15 cellular contexts compared by ENCODE assay signal in genomic region chr9:114035221-114035844, GRCh38. TPM values are rescaled to one million over a fixed set of nuclear protein-coding genes. Genes with fewer than 3 reads are reported as not detected.
DNase-seq lines count a peak whose midpoint lies in the region; ATAC-seq and TF ChIP-seq lines count a peak whose summit lies in the region.
"Had no signal": no experiment of that assay in that cellular context is flagged by ENCODE, and none has a peak within 500 bp of the region (broad histone marks: within the 10 kb centered on the region; RNA-seq: fewer than 3 reads in every experiment).

No MANE protein-coding gene starts in this region.

- peaks cover 9% of the 10 kb centered on the region for H3K4me1 Mint-ChIP-seq in osteocyte (ENCODE audit: unreplicated experiment)
- no peaks in the 10 kb centered on the region for H3K4me1 Mint-ChIP-seq in stimulated activated effector memory CD8-positive, alpha-beta T cell treated with anti-CD3 and anti-CD28 coated beads, Interleukin-12 subunit alpha, Interleukin-12 subunit beta, amount 100 ng/mL, for 72 hours

- TF ChIP-seq POLR2A in heart left ventricle (IDR thresholded peaks at IDR 0.05) (no peak), stomach (IDR thresholded peaks at IDR 0.05) (no peak)

- TF ChIP-seq EP300 in stomach (IDR thresholded peaks at IDR 0.05): no peak

- H3K9me3 Mint-ChIP-seq in osteocyte (ENCODE audit: unreplicated experiment): no peaks in the 10 kb centered on the region
- no peaks in the 10 kb centered on the region for H3K9me3 Mint-ChIP-seq in stimulated activated effector memory CD8-positive, alpha-beta T cell treated with anti-CD3 and anti-CD28 coated beads, Interleukin-12 subunit alpha, Interleukin-12 subunit beta, amount 100 ng/mL, for 72 hours

- H3K4me3 ChIP-seq in right cardiac atrium (ENCODE audit: low read length) (no peak overlapping the region), heart left ventricle (no peak overlapping the region), fibroblast of the aortic adventitia (ENCODE audit: low read depth, low read length) (no peak overlapping the region), stomach (no peak overlapping the region)
- H3K4me3 ChIP-seq: ovary, smooth muscle cell had no signal

- H3K9me3 ChIP-seq in right cardiac atrium (ENCODE audit: control insufficient read depth, low read length): no peaks in the 10 kb centered on the region
- H3K9me3 ChIP-seq in heart left ventricle: no peaks in the 10 kb centered on the region
- H3K9me3 ChIP-seq in stomach: no peaks in the 10 kb centered on the region
- H3K9me3 ChIP-seq: ovary had no signal

- H3K27me3 ChIP-seq in right cardiac atrium (ENCODE audit: control insufficient read depth, insufficient read depth) (no peaks in the 10 kb centered on the region), heart left ventricle (no peaks in the 10 kb centered on the region), stomach (no peaks in the 10 kb centered on the region)
- H3K27me3 ChIP-seq: ovary had no signal

- H3K36me3 Mint-ChIP-seq in osteocyte (ENCODE audit: unreplicated experiment): peaks cover 46% of the 10 kb centered on the region
- H3K36me3 Mint-ChIP-seq in stimulated activated effector memory CD8-positive, alpha-beta T cell treated with anti-CD3 and anti-CD28 coated beads, Interleukin-12 subunit alpha, Interleukin-12 subunit beta, amount 100 ng/mL, for 72 hours: no peaks in the 10 kb centered on the region

- 84% methylated on average over 17 of the region's 17 CpGs for WGBS in right cardiac atrium
- WGBS in heart left ventricle, 4 donors: 92 to 97% (median 95%) methylated on average over 17 of the region's 17 CpGs
- WGBS in stomach, 5 donors: 62 to 78% (median 69%) methylated on average over 17 of the region's 17 CpGs

- TF ChIP-seq CTCF in heart left ventricle (IDR thresholded peaks at IDR 0.05): no peak
- no peak for TF ChIP-seq CTCF in fibroblast of the aortic adventitia (IDR thresholded peaks at IDR 0.05; ENCODE audit: insufficient read depth, low read length)
- TF ChIP-seq CTCF in osteocyte (IDR thresholded peaks at IDR 0.05): no peak
- TF ChIP-seq CTCF in stomach (IDR thresholded peaks at IDR 0.05): no peak

- H3K4me1 ChIP-seq in right cardiac atrium (ENCODE audit: control insufficient read depth, insufficient read depth, low read length) (no peaks in the 10 kb centered on the region), heart left ventricle (peaks cover 0 to 5% (median 0%) of the 10 kb centered on the region in 12 donors), stomach (no peaks in the 10 kb centered on the region)

- intact Hi-C loops in right cardiac atrium (cut with DNase I): loop anchor here (10.0 kb wide), 3 partner anchors 151 to 351 kb away; no protein-coding TSS in a partner anchor
- intact Hi-C loops in heart left ventricle (cut with DNase I): loop anchor here in 3 of 10 donors (2.0 to 10.0 kb wide), 2 partner anchors 299 to 301 kb away; no protein-coding TSS in a partner anchor
- intact Hi-C loops in stomach (cut with DNase I; ENCODE audit: low total_unique reads): no loop called here

- peak in 1 of 3 donors; percentile 43 for DNase-seq in right cardiac atrium
- no peak for DNase-seq in heart left ventricle
- peak; percentile 11 for DNase-seq in fibroblast of the aortic adventitia (ENCODE audit: low read depth)
- DNase-seq in osteocyte (ENCODE audit: extremely low spot score, unreplicated experiment): peak; percentile 76
- no peak for DNase-seq in stomach
- no peak for DNase-seq in stimulated activated effector memory CD8-positive, alpha-beta T cell treated with anti-CD3 and anti-CD28 coated beads, Interleukin-12 subunit alpha, Interleukin-12 subunit beta, amount 100 ng/mL, for 72 hours (ENCODE audit: low spot score in 2 of 2)
- DNase-seq: activated gamma-delta T cell, foreskin fibroblast, left cardiac atrium, T1000 had no signal

- no peak overlapping the region for H3K4me3 Mint-ChIP-seq in osteocyte (ENCODE audit: unreplicated experiment)
- H3K4me3 Mint-ChIP-seq in stimulated activated effector memory CD8-positive, alpha-beta T cell treated with anti-CD3 and anti-CD28 coated beads, Interleukin-12 subunit alpha, Interleukin-12 subunit beta, amount 100 ng/mL, for 72 hours: no peak overlapping the region

- ATAC-seq in right cardiac atrium (peak; percentile 30 to 37), heart left ventricle (no peak), HG03025 (IDR thresholded peaks at IDR 0.05; ENCODE audit: low FRiP score, unreplicated experiment) (no peak), HG03280 (IDR thresholded peaks at IDR 0.05; ENCODE audit: unreplicated experiment) (no peak)
- ATAC-seq in stimulated activated effector memory CD8-positive, alpha-beta T cell treated with anti-CD3 and anti-CD28 coated beads, Interleukin-12 subunit alpha, Interleukin-12 subunit beta, amount 100 ng/mL, for 72 hours: no peak
- ATAC-seq: activated CD4-positive, CD25-positive, alpha-beta regulatory T cell treated with anti-CD3 and anti-CD28 coated beads, Interleukin-2, amount 50 U/mL, for 24 hours; left cardiac atrium had no signal

- H3K36me3 ChIP-seq in heart left ventricle: peaks cover 0 to 65% (median 16%) of the 10 kb centered on the region in 9 donors
- H3K36me3 ChIP-seq in stomach: peaks cover 16 to 93% (median 91%) of the 10 kb centered on the region in 4 donors
- H3K36me3 ChIP-seq: ovary had no signal

- H3K27me3 Mint-ChIP-seq in osteocyte (ENCODE audit: unreplicated experiment): no peaks in the 10 kb centered on the region

- no peak overlapping the region for H3K27ac ChIP-seq in right cardiac atrium (ENCODE audit: low read length)
- no peak overlapping the region for H3K27ac ChIP-seq in heart left ventricle
- no peak overlapping the region for H3K27ac ChIP-seq in stomach
- H3K27ac ChIP-seq: ovary had no signal

- peak overlapping the region; percentile 16 for H3K27ac Mint-ChIP-seq in osteocyte (ENCODE audit: unreplicated experiment)
- no peak overlapping the region for H3K27ac Mint-ChIP-seq in stimulated activated effector memory CD8-positive, alpha-beta T cell treated with anti-CD3 and anti-CD28 coated beads, Interleukin-12 subunit alpha, Interleukin-12 subunit beta, amount 100 ng/mL, for 72 hours

RNA-seq across cellular contexts. Expression of gene AMBP, which starts 42.8 kb away (rescaled TPM):
- total RNA-seq in right cardiac atrium (under 1 TPM in 1 of 4 donors, not detected in 3; 0.81 TPM), heart left ventricle (under 1 TPM in 2 of 9 donors, not detected in 7; 0.20 to 0.32 TPM), fibroblast of the aortic adventitia (ENCODE audit: low replicate concordance) (0.27 TPM in 1 of 2 replicates, not detected in the other), osteocyte (not detected in 2 replicates), stomach (1 to 10 TPM in 2 of 5 donors, under 1 TPM in 1, not detected in 2; 0.89 to 3.3 (median 2.3) TPM)
- polyA plus RNA-seq in right cardiac atrium (0.11 TPM), heart left ventricle (under 1 TPM in 1 of 2 donors, not detected in 1; 0.08 TPM), stomach (1 to 10 TPM; 1.4 to 2.9 (median 2.6) TPM)
- total RNA-seq: smooth muscle cell had no signal

Comparison
In these comparisons a context has a peak if more than half of its experiments do, and no peak if none do; other contexts are left out.
1. ATAC-seq: peak in right cardiac atrium (2 of 2); none in heart left ventricle (0 of 4), HG03025 (single experiment), stimulated activated effector memory CD8-positive, alpha-beta T cell treated with anti-CD3 and anti-CD28 coated beads, Interleukin-12 subunit alpha, Interleukin-12 subunit beta, amount 100 ng/mL, for 72 hours (single experiment) and HG03280 (single experiment).
2. DNase-seq: peak in fibroblast of the aortic adventitia (single experiment) and osteocyte (single experiment); none in heart left ventricle (0 of 5), stomach (single experiment) and stimulated activated effector memory CD8-positive, alpha-beta T cell treated with anti-CD3 and anti-CD28 coated beads, Interleukin-12 subunit alpha, Interleukin-12 subunit beta, amount 100 ng/mL, for 72 hours (0 of 2).